Comparison of ENCODE assay signal across 4 cellular contexts in the genomic region with DNA sequence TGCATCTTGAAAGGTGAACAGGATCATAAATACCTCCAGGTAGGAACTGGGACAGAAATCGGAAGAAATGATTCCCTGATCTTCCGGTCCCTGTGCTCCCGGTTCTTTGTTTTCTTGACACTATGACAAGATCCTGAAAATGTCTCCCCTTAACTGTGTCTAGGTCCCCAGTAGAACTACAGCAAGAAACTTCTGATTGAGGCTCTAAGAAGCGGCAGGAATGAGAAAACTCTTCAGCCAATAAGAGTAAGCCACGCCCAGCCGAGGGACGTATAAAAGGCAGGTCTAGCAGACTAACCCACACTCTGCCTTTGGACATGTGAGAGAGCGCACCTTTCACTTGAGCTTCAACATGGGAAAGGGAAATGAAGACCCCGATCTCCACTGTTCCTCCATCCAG. TPM values are rescaled to one million over a fixed set of nuclear protein-coding genes. Genes with fewer than 3 reads are reported as not detected.
"Had no signal": no experiment of that assay in that cellular context is flagged by ENCODE, and none has a peak within 500 bp of the region (broad histone marks: within the 10 kb centered on the region; RNA-seq: fewer than 3 reads in every experiment).

A gene (plus strand): TSS at position 301 of the 400 bp plus-strand sequence. CDS start 52 bp downstream, at position 353.

RNA-seq across cellular contexts. Expression of the gene that starts here (rescaled TPM):
- total RNA-seq: LHCN-M2, M059J, MCF 10A, NCI-H460 had no signal
